ENCODE assay signal across 8 cellular contexts in the genomic region with DNA sequence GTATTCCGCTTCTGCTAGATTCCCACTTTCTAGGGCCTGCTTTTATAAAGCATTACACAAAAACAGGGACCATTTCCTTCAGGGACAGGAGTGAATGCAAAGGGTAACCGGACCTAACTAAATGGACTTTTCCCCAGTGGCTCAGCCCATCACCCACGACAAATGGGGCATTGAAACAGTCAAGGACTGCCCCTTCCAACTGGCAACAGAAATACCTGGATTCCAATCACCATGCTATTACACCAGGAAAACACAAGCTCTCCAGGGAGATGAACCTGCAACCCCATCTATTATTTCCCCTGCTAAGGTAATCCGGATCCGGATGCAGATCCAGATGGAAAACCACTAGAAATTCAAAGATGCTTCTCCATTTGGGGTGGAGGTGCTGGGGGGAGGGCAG. TPM values are rescaled to one million over a fixed set of nuclear protein-coding genes. Genes with fewer than 3 reads are reported as not detected.
DNase-seq lines count a peak whose midpoint lies in the region; ATAC-seq and TF ChIP-seq lines count a peak whose summit lies in the region.

No MANE protein-coding gene starts in this region.

- H3K9me3 ChIP-seq in RWPE2 (ENCODE audit: severe bottlenecking) (no peaks in the 10 kb centered on the region), skeletal muscle tissue (ENCODE audit: control insufficient read depth in 3 of 3, low read length in 3 of 3) (no peaks in the 10 kb centered on the region)

- H3K27ac ChIP-seq in RWPE2 (ENCODE audit: poor library complexity, severe bottlenecking): peak overlapping the region; percentile 44
- H3K27ac ChIP-seq in skeletal muscle tissue (ENCODE audit: low read depth, low read length): peak overlapping the region; percentile 98

- H3K36me3 ChIP-seq in RWPE2 (ENCODE audit: low read depth) (peaks cover 35% of the 10 kb centered on the region), skeletal muscle tissue (ENCODE audit: control insufficient read depth in 3 of 3, insufficient read depth in 3 of 3, low read length in 3 of 3) (peaks cover 0 to 4% (median 3%) of the 10 kb centered on the region in 3 donors)

- peaks cover 21% of the 10 kb centered on the region for H3K4me1 ChIP-seq in RWPE2 (ENCODE audit: insufficient read depth, poor library complexity, severe bottlenecking)
- H3K4me1 ChIP-seq in skeletal muscle tissue (ENCODE audit: control insufficient read depth in 3 of 3, insufficient read depth in 3 of 3, low read length in 3 of 3): peaks cover 17 to 34% (median 27%) of the 10 kb centered on the region in 3 donors

- no peak for ATAC-seq in RWPE2 (ENCODE audit: low read depth)

- H3K27me3 ChIP-seq in RWPE2 (ENCODE audit: insufficient read depth, poor library complexity, severe bottlenecking): no peaks in the 10 kb centered on the region
- no peaks in the 10 kb centered on the region for H3K27me3 ChIP-seq in skeletal muscle tissue (ENCODE audit: control insufficient read depth in 3 of 3, insufficient read depth in 3 of 3, low read length in 3 of 3)

- TF ChIP-seq CTCF in RWPE2 (IDR thresholded peaks at IDR 0.05; ENCODE audit: poor library complexity, severe bottlenecking) (no peak), fibroblast of pulmonary artery (IDR thresholded peaks at IDR 0.05; ENCODE audit: low read length, missing control alignments) (no peak)

- H3K4me3 ChIP-seq in RWPE2 (ENCODE audit: severe bottlenecking): peak overlapping the region; percentile 56
- peak overlapping the region; percentile 96 for H3K4me3 ChIP-seq in fibroblast of pulmonary artery (replicated peaks; ENCODE audit: low read depth, low read length)
- H3K4me3 ChIP-seq in skeletal muscle tissue (ENCODE audit: low read length in 3 of 3): peak overlapping the region; percentile 78 to 99 (median 99)

- DNase-seq in NCI-H2081 (lab: John Stamatoyannopoulos, UW) (peak; percentile 13 to 47), NCI-H2081 treated with DMSO at 0.1 percent for 48 hours (lab: John Stamatoyannopoulos, UW) (no peak), RWPE2 (ENCODE audit: low spot score) (no peak), fibroblast of pulmonary artery (ENCODE audit: low read depth) (no peak), NCI-H524 treated with DMSO at 0.1 percent for 48 hours (lab: John Stamatoyannopoulos, UW) (no peak), GOT3 (lab: John Stamatoyannopoulos, UW) (no peak), NCI-H446 (lab: John Stamatoyannopoulos, UW) (no peak)

- peak overlapping the region; percentile 79 to 95 (median 93) for H3K9ac ChIP-seq in skeletal muscle tissue (ENCODE audit: low read depth in 1 of 3, low read length in 3 of 3)

RNA-seq across cellular contexts. Expression of a gene that starts 1.0 kb away (rescaled TPM):
- total RNA-seq in skeletal muscle tissue: 44.9 TPM

RNA-seq across cellular contexts. Expression of a gene that starts 1.3 kb away (rescaled TPM):
- 12.0 TPM for total RNA-seq in skeletal muscle tissue

RNA-seq across cellular contexts. Expression of a gene that starts 39.7 kb away (rescaled TPM):
- total RNA-seq in skeletal muscle tissue: 76.2 TPM

Comparison
In these comparisons a context has a peak if more than half of its experiments do, and no peak if none do; other contexts are left out.
1. DNase-seq: peak in NCI-H2081 (2 of 2); none in NCI-H2081 treated with DMSO at 0.1 percent for 48 hours (single experiment), RWPE2 (single experiment), fibroblast of pulmonary artery (single experiment), NCI-H524 treated with DMSO at 0.1 percent for 48 hours (single experiment), GOT3 (single experiment) and NCI-H446 (0 of 2).
2. Peak in every context shown above with its lines, with median percentiles within 50 percentile points of each other: H3K4me3 ChIP-seq.